In genomic region chr10:80161321-80162084, GRCh38 we compare ENCODE assay signal across 8 cellular contexts. TPM values are rescaled to one million over a fixed set of nuclear protein-coding genes. Genes with fewer than 3 reads are reported as not detected.
DNase-seq lines count a peak whose midpoint lies in the region; ATAC-seq and TF ChIP-seq lines count a peak whose summit lies in the region.

No MANE protein-coding gene starts in this region.

- H3K9me2 ChIP-seq in PC-3 (replicated peaks; ENCODE audit: low read length): no peaks in the 10 kb centered on the region

- no peak for ATAC-seq in PC-3
- ATAC-seq in foreskin keratinocyte: no peak
- no peak for ATAC-seq in GM21515 (IDR thresholded peaks at IDR 0.05; ENCODE audit: unreplicated experiment)

- H3K27ac Mint-ChIP-seq in activated T-cell treated with anti-CD3 and anti-CD28 coated beads, Interleukin-2, amount 50 U/mL, for 24 hours: peak overlapping the region; percentile 85

- no peak for DNase-seq in activated T-cell treated with anti-CD3 and anti-CD28 coated beads, Interleukin-2, amount 50 U/mL, for 24 hours
- DNase-seq in activated T-cell treated with anti-CD3 and anti-CD28 coated beads for 4 hours (no peak), PC-3 (peak; percentile 76), foreskin keratinocyte (no peak), A172 (ENCODE audit: low spot score) (no peak), middle frontal gyrus (ENCODE audit: extremely low spot score, low spot score) (no peak)

- H3K27ac ChIP-seq in PC-3 (ENCODE audit: low read length) (no peak overlapping the region), foreskin keratinocyte (no peak overlapping the region), temporal lobe (ENCODE audit: low read depth, low read length) (peak overlapping the region; percentile 21)

- H4K20me1 ChIP-seq in PC-3 (ENCODE audit: low read length): peaks cover 5% of the 10 kb centered on the region

- no peak overlapping the region for H3K4me3 ChIP-seq in PC-3 (ENCODE audit: low read length)

- POLR2A ChIA-PET in PC-3 (lab: Charles Lee; ENCODE audit: unreplicated experiment): no interaction called here

- H3K79me2 ChIP-seq in PC-3 (ENCODE audit: low read length): peaks cover 33% of the 10 kb centered on the region

- H3F3A ChIP-seq in PC-3 (ENCODE audit: low read length, unreplicated experiment): peaks cover 13% of the 10 kb centered on the region

- no peaks in the 10 kb centered on the region for H3K9me3 Mint-ChIP-seq in activated T-cell treated with anti-CD3 and anti-CD28 coated beads, Interleukin-2, amount 50 U/mL, for 24 hours

- peaks cover 9% of the 10 kb centered on the region for H3K4me1 Mint-ChIP-seq in activated T-cell treated with anti-CD3 and anti-CD28 coated beads, Interleukin-2, amount 50 U/mL, for 24 hours (ENCODE audit: low read depth)

- peaks cover 84% of the 10 kb centered on the region for H3K36me3 ChIP-seq in PC-3 (ENCODE audit: low read depth, low read length)

- H3K9ac ChIP-seq in PC-3 (ENCODE audit: low read length): no peak overlapping the region

- CTCF ChIA-PET in PC-3 (lab: Charles Lee): interaction anchor here (0.5 to 1.3 kb wide), 3 partner anchors 43 to 815 kb away, joined by 3 to 4 read pairs (median 3); no protein-coding TSS in a partner anchor

- H3K27me3 ChIP-seq in PC-3 (ENCODE audit: low read length): no peaks in the 10 kb centered on the region
- no peaks in the 10 kb centered on the region for H3K27me3 ChIP-seq in foreskin keratinocyte

- H3K4me1 ChIP-seq in PC-3 (ENCODE audit: insufficient read depth, low read length) (peaks cover 71% of the 10 kb centered on the region), foreskin keratinocyte (peaks cover 43% of the 10 kb centered on the region)

- H3K36me3 Mint-ChIP-seq in activated T-cell treated with anti-CD3 and anti-CD28 coated beads, Interleukin-2, amount 50 U/mL, for 24 hours (ENCODE audit: low read depth): peaks cover 100% of the 10 kb centered on the region

- H3K4me2 ChIP-seq in PC-3 (ENCODE audit: low read length): no peak overlapping the region

- no peaks in the 10 kb centered on the region for H3K9me3 ChIP-seq in PC-3 (ENCODE audit: low read length)

- intact Hi-C loops in PC-3 (cut with micrococcal nuclease): no loop called here

- TF ChIP-seq CTCF in PC-3 (conservative IDR thresholded peaks at IDR 0.05; ENCODE audit: low read depth, low read length): peak; percentile 89
- peak; percentile 27 for TF ChIP-seq CTCF in foreskin keratinocyte (conservative IDR thresholded peaks at IDR 0.05)

- BruUV-seq in PC-3 (replicated peaks; lab: Mats Ljungman, UMichigan): no TSS peak

- no peak overlapping the region for H3K4me3 Mint-ChIP-seq in activated T-cell treated with anti-CD3 and anti-CD28 coated beads, Interleukin-2, amount 50 U/mL, for 24 hours

- no peaks in the 10 kb centered on the region for H3K27me3 Mint-ChIP-seq in activated T-cell treated with anti-CD3 and anti-CD28 coated beads, Interleukin-2, amount 50 U/mL, for 24 hours

- no peak overlapping the region for H2AFZ ChIP-seq in PC-3 (ENCODE audit: low read length)

RNA-seq across cellular contexts. Expression of gene PLAC9, which starts 29.0 kb away (rescaled TPM):
- total RNA-seq in PC-3 (2014; rRNA removed) (0.81 and 2.0 TPM in 2 replicates), foreskin keratinocyte (not detected in 2 replicates), temporal lobe (1.7 TPM)
- not detected in 2 replicates for polyA plus RNA-seq in foreskin keratinocyte
- 0.21 TPM in 1 of 2 replicates, not detected in the other for total RNA-seq in A172 (2014; rRNA removed; shearing (Covaris generic))

RNA-seq across cellular contexts. Expression of gene ANXA11, which starts 43.8 kb away (rescaled TPM):
- total RNA-seq in PC-3 (2014; rRNA removed) (434 and 520 TPM in 2 replicates), foreskin keratinocyte (168 and 187 TPM in 2 replicates), temporal lobe (3.2 TPM)
- 177 and 190 TPM in 2 replicates for polyA plus RNA-seq in foreskin keratinocyte
- 110 and 120 TPM in 2 replicates for total RNA-seq in A172 (2014; rRNA removed; shearing (Covaris generic))

Comparison
In these comparisons a context has a peak if more than half of its experiments do, and no peak if none do; other contexts are left out.
1. RNA of gene ANXA11, which starts 43.8 kb away (total RNA-seq): 434 to 520 TPM in PC-3, 168 to 187 TPM in foreskin keratinocyte and 110 to 120 TPM in A172; 3.2 TPM in temporal lobe (single experiment); every median in the first group is over 10 times any median in the second.